In the genomic region with DNA sequence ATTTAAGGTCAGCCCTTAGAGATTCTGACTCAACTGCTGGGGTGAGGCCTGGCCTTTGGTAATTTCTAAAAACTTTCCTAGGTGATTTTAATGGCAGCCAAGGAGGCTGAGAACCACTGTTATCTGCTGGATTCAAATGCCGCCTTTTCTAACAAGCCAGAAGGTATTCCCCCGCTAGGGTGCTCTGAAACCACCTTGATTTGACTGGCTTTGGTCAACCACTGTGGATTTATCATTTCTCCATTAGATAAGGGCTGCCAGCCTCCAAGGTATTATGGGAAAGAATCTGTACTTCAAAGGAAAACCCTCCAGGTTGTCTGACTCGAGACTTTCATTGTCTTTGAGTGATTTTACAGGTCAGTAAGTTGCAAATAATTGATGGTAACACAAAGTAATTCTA, we compare ENCODE assay signal across 13 cellular contexts. TPM values are rescaled to one million over a fixed set of nuclear protein-coding genes. Genes with fewer than 3 reads are reported as not detected.
DNase-seq lines count a peak whose midpoint lies in the region; ATAC-seq and TF ChIP-seq lines count a peak whose summit lies in the region.
"Had no signal": no experiment of that assay in that cellular context is flagged by ENCODE, and none has a peak within 500 bp of the region (broad histone marks: within the 10 kb centered on the region; RNA-seq: fewer than 3 reads in every experiment).

No MANE protein-coding gene starts in this region.

- H3K27me3 Mint-ChIP-seq in activated naive CD4-positive, alpha-beta T cell treated with anti-CD3 and anti-CD28 coated beads, Interleukin-2, amount 10 ng/mL, durations not matched to agents 7 days and 5 days: no peaks in the 10 kb centered on the region
- no peaks in the 10 kb centered on the region for H3K27me3 Mint-ChIP-seq in activated CD8-positive, alpha-beta T cell treated with anti-CD3 and anti-CD28 coated beads, Interleukin-2, amount 10 ng/mL, durations not matched to agents 7 days and 5 days (ENCODE audit: low read depth)

- H3K4me3 Mint-ChIP-seq in activated naive CD4-positive, alpha-beta T cell treated with anti-CD3 and anti-CD28 coated beads, Interleukin-2, amount 10 ng/mL, durations not matched to agents 7 days and 5 days: peak overlapping the region; percentile 98
- peak overlapping the region; percentile 95 for H3K4me3 Mint-ChIP-seq in activated CD8-positive, alpha-beta T cell treated with anti-CD3 and anti-CD28 coated beads, Interleukin-2, amount 10 ng/mL, durations not matched to agents 7 days and 5 days

- peaks cover 83% of the 10 kb centered on the region for H3K4me1 Mint-ChIP-seq in activated naive CD4-positive, alpha-beta T cell treated with anti-CD3 and anti-CD28 coated beads, Interleukin-2, amount 10 ng/mL, durations not matched to agents 7 days and 5 days
- peaks cover 78% of the 10 kb centered on the region for H3K4me1 Mint-ChIP-seq in activated CD8-positive, alpha-beta T cell treated with anti-CD3 and anti-CD28 coated beads, Interleukin-2, amount 10 ng/mL, durations not matched to agents 7 days and 5 days (ENCODE audit: low read depth)

- ATAC-seq in activated CD8-positive, alpha-beta T cell treated with anti-CD3 and anti-CD28 coated beads, Interleukin-2, amount 10 ng/mL, durations not matched to agents 7 days and 5 days: no peak
- no peak for ATAC-seq in GM18502 (IDR thresholded peaks at IDR 0.05; ENCODE audit: poor library complexity, unreplicated experiment)
- ATAC-seq in GM18517 (IDR thresholded peaks at IDR 0.05; ENCODE audit: unreplicated experiment): no peak
- ATAC-seq: body of pancreas had no signal

- intact Hi-C loops in transverse colon (cut with DNase I; ENCODE audit: low total_unique reads): no loop called here

- DNase-seq in activated naive CD4-positive, alpha-beta T cell treated with anti-CD3 and anti-CD28 coated beads, Interleukin-2, amount 10 ng/mL, durations not matched to agents 7 days and 5 days: no peak
- no peak for DNase-seq in activated naive CD4-positive, alpha-beta T cell treated with anti-CD3 and anti-CD28 coated beads, Interleukin-2, amount 50 U/mL, for 16 hours
- no peak for DNase-seq in activated CD8-positive, alpha-beta T cell treated with anti-CD3 and anti-CD28 coated beads, Interleukin-2, amount 10 ng/mL, durations not matched to agents 7 days and 5 days
- DNase-seq in transverse colon (no peak), NCI-H82 (lab: John Stamatoyannopoulos, UW) (no peak)
- DNase-seq: activated CD4-positive, CD25-positive, alpha-beta regulatory T cell treated with anti-CD3 and anti-CD28 coated beads, Interleukin-2, amount 50 U/mL, for 72 hours; body of pancreas; GDM1; NCI-H446 had no signal

- in situ Hi-C loops in transverse colon (cut with MboI; ENCODE audit: low pct_ligation_motif_present in 1 of 4, low pct_unique_long_range_greater_than_20kb in 1 of 4, low sequenced_read_pairs in 3 of 4): no loop called here

- peaks cover 62% of the 10 kb centered on the region for H3K36me3 Mint-ChIP-seq in activated naive CD4-positive, alpha-beta T cell treated with anti-CD3 and anti-CD28 coated beads, Interleukin-2, amount 10 ng/mL, durations not matched to agents 7 days and 5 days
- H3K36me3 Mint-ChIP-seq in activated CD8-positive, alpha-beta T cell treated with anti-CD3 and anti-CD28 coated beads, Interleukin-2, amount 10 ng/mL, durations not matched to agents 7 days and 5 days (ENCODE audit: low read depth): peaks cover 60% of the 10 kb centered on the region

- H3K27me3 ChIP-seq in muscle layer of colon (ENCODE audit: control insufficient read depth in 1 of 2, insufficient read depth in 2 of 2, low read length in 2 of 2) (no peaks in the 10 kb centered on the region), transverse colon (peaks cover 11% of the 10 kb centered on the region)
- H3K27me3 ChIP-seq: body of pancreas had no signal

- H3K27ac ChIP-seq in muscle layer of colon (ENCODE audit: low read depth, low read length): peak overlapping the region; percentile 50
- peak overlapping the region; percentile 86 to 90 (median 88) for H3K27ac ChIP-seq in transverse colon
- H3K27ac ChIP-seq: body of pancreas, parathyroid adenoma had no signal

- H3K4me1 ChIP-seq in muscle layer of colon (ENCODE audit: insufficient read depth, low read length): peaks cover 72% of the 10 kb centered on the region
- peaks cover 42 to 80% (median 55%) of the 10 kb centered on the region in 4 donors for H3K4me1 ChIP-seq in transverse colon

- TF ChIP-seq POLR2A in transverse colon (IDR thresholded peaks at IDR 0.05): no peak

- no peak overlapping the region for H3K9ac ChIP-seq in muscle layer of colon (ENCODE audit: low read length)
- H3K9ac ChIP-seq: parathyroid adenoma had no signal

- peaks cover 11% of the 10 kb centered on the region for H3K36me3 ChIP-seq in muscle layer of colon (ENCODE audit: insufficient read depth, low read length)
- no peaks in the 10 kb centered on the region for H3K36me3 ChIP-seq in transverse colon

- H3K9me3 Mint-ChIP-seq in activated naive CD4-positive, alpha-beta T cell treated with anti-CD3 and anti-CD28 coated beads, Interleukin-2, amount 10 ng/mL, durations not matched to agents 7 days and 5 days: no peaks in the 10 kb centered on the region
- H3K9me3 Mint-ChIP-seq in activated CD8-positive, alpha-beta T cell treated with anti-CD3 and anti-CD28 coated beads, Interleukin-2, amount 10 ng/mL, durations not matched to agents 7 days and 5 days (ENCODE audit: insufficient read depth): no peaks in the 10 kb centered on the region

- H3K27ac Mint-ChIP-seq in activated naive CD4-positive, alpha-beta T cell treated with anti-CD3 and anti-CD28 coated beads, Interleukin-2, amount 10 ng/mL, durations not matched to agents 7 days and 5 days: peak overlapping the region; percentile 94
- H3K27ac Mint-ChIP-seq in activated CD8-positive, alpha-beta T cell treated with anti-CD3 and anti-CD28 coated beads, Interleukin-2, amount 10 ng/mL, durations not matched to agents 7 days and 5 days: peak overlapping the region; percentile 92

- TF ChIP-seq EP300 in transverse colon (IDR thresholded peaks at IDR 0.05; ENCODE audit: low read depth): no peak

- no peak for TF ChIP-seq CTCF in transverse colon (IDR thresholded peaks at IDR 0.05)

- POLR2A ChIA-PET in activated CD8-positive, alpha-beta T cell treated with anti-CD3 and anti-CD28 coated beads, Interleukin-2, amount 10 ng/mL, durations not matched to agents 7 days and 5 days (lab: Charles Lee): interaction anchor here (0.7 to 6.4 kb wide), 4 partner anchors 11 to 60 kb away, joined by 3 to 45 read pairs (median 10); no protein-coding TSS in a partner anchor

- CTCF ChIA-PET in activated naive CD4-positive, alpha-beta T cell treated with anti-CD3 and anti-CD28 coated beads, Interleukin-2, amount 10 ng/mL, durations not matched to agents 7 days and 5 days (lab: Charles Lee): interaction anchor here (1.0 to 2.1 kb wide), 3 partner anchors 27 to 118 kb away, joined by 3 to 8 read pairs (median 4); no protein-coding TSS in a partner anchor
- CTCF ChIA-PET in activated CD8-positive, alpha-beta T cell treated with anti-CD3 and anti-CD28 coated beads, Interleukin-2, amount 10 ng/mL, durations not matched to agents 7 days and 5 days (lab: Charles Lee): interaction anchor here (0.8 to 12.9 kb wide), 5 partner anchors 11 to 69 kb away, joined by 3 to 172 read pairs (median 10); no protein-coding TSS in a partner anchor

- WGBS in transverse colon (ENCODE audit: low coverage in 1 of 2), 2 donors: 70% methylated on average over 3 of the region's 3 CpGs; no CpG with 5 or more reads in 1 of the 2 donors

- H3K9me3 ChIP-seq in muscle layer of colon (ENCODE audit: low read length) (no peaks in the 10 kb centered on the region), transverse colon (no peaks in the 10 kb centered on the region)
- H3K9me3 ChIP-seq: body of pancreas had no signal

- H3K4me3 ChIP-seq in muscle layer of colon (ENCODE audit: low read depth in 1 of 2, low read length in 2 of 2): no peak overlapping the region
- no peak overlapping the region for H3K4me3 ChIP-seq in transverse colon
- H3K4me3 ChIP-seq: body of pancreas had no signal

RNA-seq across cellular contexts. Expression of a gene that starts 4.3 kb away (rescaled TPM):
- total RNA-seq in activated CD8-positive, alpha-beta T cell treated with anti-CD3 and anti-CD28 coated beads, Interleukin-2, amount 10 ng/mL, durations not matched to agents 7 days and 5 days: 100 to 1,000 TPM; 481 to 495 TPM
- total RNA-seq in transverse colon: 10 to 100 TPM; 19.1 to 79.0 (median 55.3) TPM

Comparison
In these comparisons a context has a peak if more than half of its experiments do, and no peak if none do; other contexts are left out.
1. RNA of a gene that starts 4.3 kb away (total RNA-seq): 481 to 495 TPM in activated CD8-positive, alpha-beta T cell treated with anti-CD3 and anti-CD28 coated beads, Interleukin-2, amount 10 ng/mL, durations not matched to agents 7 days and 5 days; 19.1 to 79.0 TPM in transverse colon; every median in the first group is over 4 times any median in the second.